Comparison of ENCODE assay signal across 22 cellular contexts in the genomic region with DNA sequence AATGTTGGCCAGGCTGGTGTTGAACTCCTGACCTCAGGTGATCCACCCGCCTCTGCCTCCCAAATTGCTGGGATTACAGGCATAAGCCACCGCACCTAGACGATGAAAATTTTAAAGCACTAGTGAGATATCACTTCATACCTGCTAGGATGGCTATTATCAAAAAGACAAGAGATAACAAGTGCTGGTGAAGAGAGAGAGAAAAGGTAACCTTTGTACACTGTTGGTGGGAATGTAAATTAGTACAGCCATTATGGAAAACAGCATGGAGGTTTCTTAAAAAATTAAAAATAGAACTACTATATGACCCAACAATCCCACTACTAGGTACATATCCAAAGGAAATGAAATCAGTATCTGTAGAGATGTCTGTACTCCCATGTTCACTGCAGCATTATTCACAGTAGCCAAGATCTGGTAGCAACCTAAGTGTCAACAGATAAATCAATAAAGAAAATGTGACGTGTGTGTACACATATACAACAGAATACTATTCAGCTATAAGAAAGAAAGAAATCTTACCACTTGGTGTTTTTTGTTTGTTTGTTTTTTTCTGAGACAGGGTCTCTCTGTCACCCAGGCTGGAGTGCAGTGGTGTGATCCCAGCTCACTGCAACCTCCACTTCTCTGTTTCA.
"Had no signal": no experiment of that assay in that cellular context is flagged by ENCODE, and none has a peak within 500 bp of the region (broad histone marks: within the 10 kb centered on the region; RNA-seq: fewer than 3 reads in every experiment).

No MANE protein-coding gene starts in this region.

- H3K4me3 ChIP-seq: colonic mucosa, dorsolateral prefrontal cortex, heart left ventricle, left lung, lower lobe of right lung, neural progenitor cell, ovary, smooth muscle cell, testis, tibial nerve had no signal

- H3K27me3 ChIP-seq: colonic mucosa, dorsolateral prefrontal cortex, heart left ventricle, left lung, neural progenitor cell, ovary, testis, tibial nerve had no signal

- H3K27me3 Mint-ChIP-seq: memory B cell; natural killer cell treated with Interleukin-12 subunit alpha and Interleukin-12 subunit beta and Interleukin-15 and Interleukin-18, amount 100 ng/mL, for 72 hours; stimulated activated naive CD8-positive, alpha-beta T cell treated with anti-CD3 and anti-CD28 coated beads, Interleukin-15, amount 100 ng/mL, for 72 hours had no signal

- H3K27ac ChIP-seq: colonic mucosa, dorsolateral prefrontal cortex, left lung, lower lobe of right lung, neural progenitor cell, ovary, testis, tibial nerve had no signal

- DNase-seq: cerebellar nuclear complex; colonic mucosa; dorsolateral prefrontal cortex; effector CD8-positive, alpha-beta T cell; heart left ventricle; hypothalamus; kidney glomerular epithelial cell; left lung; lower lobe of right lung; midbrain; nucleus accumbens; ovary; right cardiac atrium; stimulated activated CD4-positive, alpha-beta T cell treated with anti-CD3 and anti-CD28 coated beads, Interleukin-2, amount 100 ng/mL, for 48 hours; stimulated activated naive CD8-positive, alpha-beta T cell treated with anti-CD3 and anti-CD28 coated beads, Interleukin-15, amount 100 ng/mL, for 72 hours; testis had no signal

- H3K9me3 Mint-ChIP-seq: memory B cell; natural killer cell treated with Interleukin-12 subunit alpha and Interleukin-12 subunit beta and Interleukin-15 and Interleukin-18, amount 100 ng/mL, for 72 hours; neural progenitor cell; stimulated activated naive CD8-positive, alpha-beta T cell treated with anti-CD3 and anti-CD28 coated beads, Interleukin-15, amount 100 ng/mL, for 72 hours had no signal

- H3K4me3 Mint-ChIP-seq: memory B cell; natural killer cell treated with Interleukin-12 subunit alpha and Interleukin-12 subunit beta and Interleukin-15 and Interleukin-18, amount 100 ng/mL, for 72 hours; neural progenitor cell; stimulated activated naive CD8-positive, alpha-beta T cell treated with anti-CD3 and anti-CD28 coated beads, Interleukin-15, amount 100 ng/mL, for 72 hours had no signal

- H3K4me1 ChIP-seq: colonic mucosa, neural progenitor cell had no signal

- H3K27ac Mint-ChIP-seq: memory B cell; natural killer cell treated with Interleukin-12 subunit alpha and Interleukin-12 subunit beta and Interleukin-15 and Interleukin-18, amount 100 ng/mL, for 72 hours; neural progenitor cell had no signal

- ATAC-seq: esophagus mucosa; heart left ventricle; left lung; lower lobe of right lung; natural killer cell treated with Interleukin-12 subunit alpha and Interleukin-12 subunit beta and Interleukin-15 and Interleukin-18, amount 100 ng/mL, for 72 hours; right cardiac atrium; stimulated activated naive CD8-positive, alpha-beta T cell treated with anti-CD3 and anti-CD28 coated beads, Interleukin-15, amount 100 ng/mL, for 72 hours had no signal

- H3K9me3 ChIP-seq: colonic mucosa, heart left ventricle, left lung, lower lobe of right lung, ovary, testis, tibial nerve had no signal

- H3K36me3 ChIP-seq: colonic mucosa, ovary had no signal
